In the genomic region with DNA sequence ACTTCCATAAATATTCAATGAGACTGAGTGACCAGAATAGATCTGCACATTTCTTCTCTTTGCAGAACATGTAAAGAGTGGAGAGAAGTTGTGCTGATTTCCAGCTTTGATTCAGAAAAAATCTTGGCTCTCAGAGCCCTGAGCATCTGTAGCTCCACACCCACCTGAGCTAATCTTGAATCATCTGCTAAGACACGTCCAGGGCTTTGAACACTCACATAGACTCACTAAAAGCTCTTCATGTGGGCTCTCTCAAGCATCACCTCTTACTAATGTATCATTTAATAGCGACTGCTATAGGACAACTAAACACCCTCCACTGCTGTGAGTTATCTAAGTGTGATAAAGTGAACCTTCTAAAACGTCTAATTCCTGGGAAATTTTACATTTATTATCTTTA, we compare ENCODE assay signal across 24 cellular contexts.
DNase-seq lines count a peak whose midpoint lies in the region; ATAC-seq, FAIRE-seq and TF ChIP-seq lines count a peak whose summit lies in the region.
"Had no signal": no experiment of that assay in that cellular context is flagged by ENCODE, and none has a peak within 500 bp of the region (broad histone marks: within the 10 kb centered on the region; RNA-seq: fewer than 3 reads in every experiment).

No MANE protein-coding gene starts in this region.

- TF ChIP-seq POLR2A in breast epithelium (IDR thresholded peaks at IDR 0.05), result no peak

- DNase-seq in mammary epithelial cell (peak; percentile 37), breast epithelium (ENCODE audit: low spot score in 2 of 2) (no peak), astrocyte (ENCODE audit: low read depth) (no peak), inferior parietal cortex (ENCODE audit: extremely low spot score) (peak; percentile 25), iPS-NIHi7 (ENCODE audit: extremely low spot score) (no peak), T-helper 17 cell (no peak)
- DNase-seq: BE2C; CD4-positive, alpha-beta T cell; CD8-positive, alpha-beta memory T cell; DMS 273 treated with DMSO at 0.1 percent for 48 hours; DMS53; DND-41; GOT3; HFFc6 had no signal

- no peaks in the 10 kb centered on the region for H3K9me3 ChIP-seq in mammary epithelial cell (replicated peaks; ENCODE audit: insufficient read depth, low read length)
- no peaks in the 10 kb centered on the region for H3K9me3 ChIP-seq in breast epithelium
- H3K9me3 ChIP-seq in astrocyte (ENCODE audit: insufficient read depth, low read depth, low read length), result no peaks in the 10 kb centered on the region
- H3K9me3 ChIP-seq in T-helper 17 cell (ENCODE audit: control insufficient read depth, low read length, poor library complexity, severe bottlenecking), result no peaks in the 10 kb centered on the region
- H3K9me3 ChIP-seq: BE2C; BLaER1 treated with 17β-estradiol and CSF1 and Interleukin-3, amounts not matched to agents 10 nM and 100 nM; HAP-1 had no signal

- no peak overlapping the region for H3K4me2 ChIP-seq in mammary epithelial cell (ENCODE audit: insufficient read depth, low read depth, low read length)
- no peak overlapping the region for H3K4me2 ChIP-seq in astrocyte (ENCODE audit: low read length)
- H3K4me2 ChIP-seq: BLaER1 treated with 17β-estradiol and CSF1 and Interleukin-3, amounts not matched to agents 10 nM and 100 nM had no signal

- H3K36me3 Mint-ChIP-seq in astrocyte (ENCODE audit: low read depth, unreplicated experiment) (no peaks in the 10 kb centered on the region), T-helper 17 cell (ENCODE audit: low read depth) (no peaks in the 10 kb centered on the region)
- H3K36me3 Mint-ChIP-seq: CD14-positive monocyte; CD8-positive, alpha-beta memory T cell had no signal

- TF ChIP-seq CTCF in mammary epithelial cell (conservative IDR thresholded peaks at IDR 0.05 in 1 of 2, IDR thresholded peaks at IDR 0.05 in 1 of 2; ENCODE audit: extremely low read depth in 1 of 2, insufficient read depth in 1 of 2, low read depth in 1 of 2, low read length in 2 of 2) (no peak), breast epithelium (IDR thresholded peaks at IDR 0.05) (no peak), astrocyte (IDR thresholded peaks at IDR 0.05; ENCODE audit: insufficient read depth, low read depth, low read length) (no peak)

- H3K79me2 ChIP-seq in mammary epithelial cell (ENCODE audit: insufficient read depth, low read length), result no peaks in the 10 kb centered on the region
- no peaks in the 10 kb centered on the region for H3K79me2 ChIP-seq in astrocyte (ENCODE audit: insufficient read depth, low read length)

- H3K9me3 Mint-ChIP-seq in astrocyte (ENCODE audit: unreplicated experiment), result peaks cover 3% of the 10 kb centered on the region
- H3K9me3 Mint-ChIP-seq: CD4-positive, alpha-beta T cell; CD8-positive, alpha-beta memory T cell; HFFc6 had no signal

- H3K9ac ChIP-seq in mammary epithelial cell (ENCODE audit: insufficient read depth, low read length), result no peak overlapping the region
- H3K9ac ChIP-seq in astrocyte (ENCODE audit: low read length), result no peak overlapping the region
- H3K9ac ChIP-seq: BLaER1 treated with 17β-estradiol and CSF1 and Interleukin-3, amounts not matched to agents 10 nM and 100 nM had no signal

- dilution Hi-C loops in mammary epithelial cell (cut with HindIII; ENCODE audit: low sequenced_read_pairs), result no loop called here

- H3K27me3 ChIP-seq in mammary epithelial cell (ENCODE audit: insufficient read depth, low read length) (no peaks in the 10 kb centered on the region), breast epithelium (no peaks in the 10 kb centered on the region), astrocyte (ENCODE audit: insufficient read depth, low read length) (no peaks in the 10 kb centered on the region)
- H3K27me3 ChIP-seq: BE2C had no signal

- no peaks in the 10 kb centered on the region for H3K4me1 ChIP-seq in mammary epithelial cell (ENCODE audit: insufficient read depth, low read length)
- no peaks in the 10 kb centered on the region for H3K4me1 ChIP-seq in breast epithelium
- no peaks in the 10 kb centered on the region for H3K4me1 ChIP-seq in astrocyte (ENCODE audit: insufficient read depth, low read length)
- H3K4me1 ChIP-seq: BE2C; BLaER1 treated with 17β-estradiol and CSF1 and Interleukin-3, amounts not matched to agents 10 nM and 100 nM; HAP-1 had no signal

- H2AFZ ChIP-seq in mammary epithelial cell (ENCODE audit: low read depth, low read length) (no peak overlapping the region), astrocyte (ENCODE audit: low read depth, low read length) (no peak overlapping the region)

- peak; percentile 43 for FAIRE-seq in astrocyte (lab: Jason Lieb, UNC)
- FAIRE-seq: A204.1, D721Med, G401.6, GM12892, H54 had no signal

- in situ Hi-C loops in mammary epithelial cell (cut with MboI; ENCODE audit: low sequenced_read_pairs in 2 of 2), result no loop called here

- intact Hi-C loops in mammary epithelial cell (cut with micrococcal nuclease) (no loop called here), breast epithelium (cut with DNase I; ENCODE audit: low total_unique reads) (no loop called here)

- no peak overlapping the region for H3K4me3 Mint-ChIP-seq in astrocyte (ENCODE audit: unreplicated experiment)
- H3K4me3 Mint-ChIP-seq in T-helper 17 cell, result no peak overlapping the region
- H3K4me3 Mint-ChIP-seq: CD14-positive monocyte; CD4-positive, alpha-beta T cell; CD8-positive, alpha-beta memory T cell; HFFc6 had no signal

- H4K20me1 ChIP-seq in mammary epithelial cell (ENCODE audit: insufficient read depth, low read length) (no peaks in the 10 kb centered on the region), astrocyte (ENCODE audit: insufficient read depth, low read length) (no peaks in the 10 kb centered on the region)
- H4K20me1 ChIP-seq: BLaER1 treated with 17β-estradiol and CSF1 and Interleukin-3, amounts not matched to agents 10 nM and 100 nM had no signal

- WGBS in mammary epithelial cell (ENCODE audit: low coverage, missing lambda C conversion rate), result 14% methylated on average over 3 of the region's 3 CpGs

- ATAC-seq in GM21825 (IDR thresholded peaks at IDR 0.05; ENCODE audit: unreplicated experiment) (no peak), T-helper 17 cell (no peak)

- H3K27ac Mint-ChIP-seq in astrocyte (ENCODE audit: unreplicated experiment) (no peak overlapping the region), T-helper 17 cell (no peak overlapping the region)
- H3K27ac Mint-ChIP-seq: CD14-positive monocyte; CD4-positive, alpha-beta T cell; CD8-positive, alpha-beta memory T cell; HFFc6 had no signal

- H3K36me3 ChIP-seq in mammary epithelial cell (ENCODE audit: insufficient read depth, low read length), result no peaks in the 10 kb centered on the region
- H3K36me3 ChIP-seq in breast epithelium, result no peaks in the 10 kb centered on the region
- H3K36me3 ChIP-seq in astrocyte (ENCODE audit: insufficient read depth, low read length), result no peaks in the 10 kb centered on the region
- H3K36me3 ChIP-seq: BE2C; BLaER1 treated with 17β-estradiol and CSF1 and Interleukin-3, amounts not matched to agents 10 nM and 100 nM; HAP-1 had no signal

- CTCF ChIA-PET in mammary epithelial cell (lab: Charles Lee; ENCODE audit: low non-redundant PET), result no interaction called here

- H3K4me3 ChIP-seq in mammary epithelial cell (replicated peaks in 1 of 3; ENCODE audit: insufficient read depth in 1 of 3, low read depth in 2 of 3, low read length in 3 of 3) (no peak overlapping the region), breast epithelium (no peak overlapping the region), astrocyte (ENCODE audit: insufficient read depth, low read depth, low read length) (no peak overlapping the region)
- H3K4me3 ChIP-seq: BLaER1 treated with 17β-estradiol and CSF1 and Interleukin-3, amounts not matched to agents 10 nM and 100 nM; HAP-1 had no signal

- H3K27ac ChIP-seq in mammary epithelial cell (ENCODE audit: insufficient read depth, low read depth, low read length) (no peak overlapping the region), breast epithelium (no peak overlapping the region), astrocyte (ENCODE audit: low read depth, low read length) (no peak overlapping the region)
- H3K27ac ChIP-seq: 22Rv1; BLaER1 treated with 17β-estradiol and CSF1 and Interleukin-3, amounts not matched to agents 10 nM and 100 nM had no signal

- BruUV-seq in mammary epithelial cell (replicated peaks; lab: Mats Ljungman, UMichigan), result no TSS peak

- H3K4me1 Mint-ChIP-seq in astrocyte (ENCODE audit: low read depth, unreplicated experiment) (no peaks in the 10 kb centered on the region), T-helper 17 cell (no peaks in the 10 kb centered on the region)
- H3K4me1 Mint-ChIP-seq: CD14-positive monocyte; CD8-positive, alpha-beta memory T cell had no signal

- peaks cover 2% of the 10 kb centered on the region for H3K27me3 Mint-ChIP-seq in astrocyte (ENCODE audit: low read depth, unreplicated experiment)
- H3K27me3 Mint-ChIP-seq in T-helper 17 cell, result no peaks in the 10 kb centered on the region
- H3K27me3 Mint-ChIP-seq: CD4-positive, alpha-beta T cell had no signal

Comparison
In these comparisons a context has a peak if more than half of its experiments do, and no peak if none do; other contexts are left out.
1. DNase-seq: peak in mammary epithelial cell (single experiment) and inferior parietal cortex (single experiment); none in breast epithelium (0 of 2), astrocyte (single experiment), iPS-NIHi7 (single experiment) and T-helper 17 cell (0 of 3).